ENCODE assay signal across 8 cellular contexts in genomic region chr19:17855333-17856152, GRCh38. TPM values are rescaled to one million over a fixed set of nuclear protein-coding genes. Genes with fewer than 3 reads are reported as not detected.
DNase-seq lines count a peak whose midpoint lies in the region; ATAC-seq, FAIRE-seq and TF ChIP-seq lines count a peak whose summit lies in the region.

No MANE protein-coding gene starts in this region.

- H3K4me1 Mint-ChIP-seq in activated B cell treated with CpG ODN at 0.5 μM for 24 hours, result peaks cover 32% of the 10 kb centered on the region

- peak overlapping the region in 1 of 2 donors; percentile 26 for H3K9ac ChIP-seq in kidney (ENCODE audit: low read length in 2 of 2)

- CTCF ChIA-PET in activated B cell treated with CpG ODN at 0.5 μM for 24 hours (lab: Charles Lee), result interaction anchor here (0.6 to 3.7 kb wide), 25 partner anchors 9 to 436 kb away, joined by 3 to 21 read pairs (median 4); partner anchors contain the start of genes B3GNT3, CCDC124 and MAP1S

- peaks cover 10% of the 10 kb centered on the region for H3K36me3 Mint-ChIP-seq in activated B cell treated with CpG ODN at 0.5 μM for 24 hours (ENCODE audit: low read depth)

- FAIRE-seq in kidney (lab: Jason Lieb, UNC), result no peak

- ATAC-seq in activated B cell treated with CpG ODN at 0.5 μM for 24 hours (ENCODE audit: low read depth) (peak; percentile 22), HG03139 (IDR thresholded peaks at IDR 0.05; ENCODE audit: unreplicated experiment) (no peak)

- TF ChIP-seq POLR2A in breast epithelium (IDR thresholded peaks at IDR 0.05), result no peak

- H3K27ac Mint-ChIP-seq in activated B cell treated with CpG ODN at 0.5 μM for 24 hours, result peak overlapping the region; percentile 70

- TF ChIP-seq CTCF in activated B cell treated with CpG ODN at 0.5 μM for 24 hours (IDR thresholded peaks at IDR 0.05) (peak; percentile 46), breast epithelium (IDR thresholded peaks at IDR 0.05) (peak; percentile 70 to 94 (median 91)), kidney (IDR thresholded peaks at IDR 0.05; ENCODE audit: borderline replicate concordance, extremely low read depth, insufficient read depth) (peak; percentile 99)

- H3K9me3 ChIP-seq in breast epithelium (no peaks in the 10 kb centered on the region), kidney (ENCODE audit: control insufficient read depth in 1 of 2, low read length in 2 of 2) (no peaks in the 10 kb centered on the region)

- H3K9me3 Mint-ChIP-seq in activated B cell treated with CpG ODN at 0.5 μM for 24 hours, result no peaks in the 10 kb centered on the region

- no peaks in the 10 kb centered on the region for H3K4me1 ChIP-seq in breast epithelium
- H3K4me1 ChIP-seq in kidney (ENCODE audit: control insufficient read depth in 1 of 2, insufficient read depth in 1 of 2, low read depth in 1 of 2, low read length in 2 of 2), result peaks cover 0 to 7% of the 10 kb centered on the region in 2 donors

- H3K27ac ChIP-seq in breast epithelium, result no peak overlapping the region
- no peak overlapping the region for H3K27ac ChIP-seq in kidney (ENCODE audit: low read depth in 2 of 2, low read length in 2 of 2)

- H3K4me3 Mint-ChIP-seq in activated B cell treated with CpG ODN at 0.5 μM for 24 hours, result peak overlapping the region; percentile 9

- intact Hi-C loops in activated B cell treated with CpG ODN at 0.5 μM for 24 hours (cut with micrococcal nuclease) (loop anchor here (1.0 to 10.0 kb wide), 10 partner anchors 61 to 403 kb away; partner anchors contain the start of genes COLGALT1 and UNC13A), breast epithelium (cut with DNase I; ENCODE audit: low total_unique reads) (no loop called here), kidney (cut with DNase I) (no loop called here)

- H3K36me3 ChIP-seq in breast epithelium, result no peaks in the 10 kb centered on the region
- no peaks in the 10 kb centered on the region for H3K36me3 ChIP-seq in kidney (ENCODE audit: control insufficient read depth in 1 of 2, insufficient read depth in 2 of 2, low read length in 2 of 2)

- POLR2A ChIA-PET in activated B cell treated with CpG ODN at 0.5 μM for 24 hours (lab: Charles Lee), result interaction anchor here (0.6 to 3.0 kb wide), 8 partner anchors 8 to 379 kb away, joined by 3 to 11 read pairs (median 5); partner anchors contain the start of genes CCDC124 and JAK3

- DNase-seq in NCI-H524 (lab: John Stamatoyannopoulos, UW), result peak; percentile 39 to 76
- DNase-seq in NCI-H524 treated with DMSO at 0.1 percent for 48 hours (lab: John Stamatoyannopoulos, UW), result no peak
- peak; percentile 61 for DNase-seq in NCI-H2171 treated with DMSO at 0.1 percent for 48 hours (lab: John Stamatoyannopoulos, UW)
- DNase-seq in activated B cell treated with CpG ODN at 0.5 μM for 24 hours, result peak; percentile 93
- peak; percentile 80 to 89 for DNase-seq in breast epithelium (ENCODE audit: low spot score in 2 of 2)
- peak; percentile 94 for DNase-seq in kidney
- peak; percentile 97 to 98 for DNase-seq in stimulated activated CD4-positive, alpha-beta T cell treated with anti-CD3 and anti-CD28 coated beads, Interleukin-2, amount 100 ng/mL, for 24 hours

- no peaks in the 10 kb centered on the region for H3K27me3 Mint-ChIP-seq in activated B cell treated with CpG ODN at 0.5 μM for 24 hours

- no peak overlapping the region for H3K4me3 ChIP-seq in breast epithelium
- H3K4me3 ChIP-seq in kidney (ENCODE audit: low read length in 2 of 2), result no peak overlapping the region

- no peaks in the 10 kb centered on the region for H3K27me3 ChIP-seq in breast epithelium

RNA-seq across cellular contexts. Expression of gene RPL18A, which starts 4.2 kb away (rescaled TPM):
- total RNA-seq in activated B cell treated with CpG ODN at 0.5 μM for 24 hours (4,113 and 4,404 TPM in 2 replicates), breast epithelium (1,000 to 10,000 TPM; 1,333 to 1,973 (median 1,587) TPM), kidney (1,282 TPM)
- 1,707 TPM for polyA plus RNA-seq in kidney (ENCODE audit: insufficient read depth, low read depth, low replicate concordance)

RNA-seq across cellular contexts. Expression of gene JAK3, which starts 7.8 kb away (rescaled TPM):
- total RNA-seq in activated B cell treated with CpG ODN at 0.5 μM for 24 hours (213 and 256 TPM in 2 replicates), breast epithelium (10 to 100 TPM in 1 of 3 donors, 1 to 10 TPM in 2; 2.8 to 13.1 (median 3.5) TPM), kidney (30.8 TPM)
- polyA plus RNA-seq in kidney (ENCODE audit: insufficient read depth, low read depth, low replicate concordance), result 3.5 TPM

RNA-seq across cellular contexts. Expression of gene SLC5A5, which starts 16.2 kb away (rescaled TPM):
- 0.09 and 0.12 TPM in 2 replicates for total RNA-seq in activated B cell treated with CpG ODN at 0.5 μM for 24 hours
- total RNA-seq in breast epithelium, result not detected
- total RNA-seq in kidney, result 0.16 TPM
- not detected for polyA plus RNA-seq in kidney (ENCODE audit: insufficient read depth, low read depth, low replicate concordance)

RNA-seq across cellular contexts. Expression of gene INSL3, which starts 34.2 kb away (rescaled TPM):
- total RNA-seq in activated B cell treated with CpG ODN at 0.5 μM for 24 hours (3.6 and 4.1 TPM in 2 replicates), breast epithelium (under 1 TPM in 1 of 3 donors, not detected in 2; 0.66 TPM), kidney (not detected)
- not detected for polyA plus RNA-seq in kidney (ENCODE audit: insufficient read depth, low read depth, low replicate concordance)

Comparison
In these comparisons a context has a peak if more than half of its experiments do, and no peak if none do; other contexts are left out.
1. CTCF ChIP-seq: peak in every context shown above with its lines; median percentile 99 in kidney; 91 in breast epithelium; 46 in activated B cell treated with CpG ODN at 0.5 μM for 24 hours.